13 cellular contexts compared by ENCODE assay signal in the genomic region with DNA sequence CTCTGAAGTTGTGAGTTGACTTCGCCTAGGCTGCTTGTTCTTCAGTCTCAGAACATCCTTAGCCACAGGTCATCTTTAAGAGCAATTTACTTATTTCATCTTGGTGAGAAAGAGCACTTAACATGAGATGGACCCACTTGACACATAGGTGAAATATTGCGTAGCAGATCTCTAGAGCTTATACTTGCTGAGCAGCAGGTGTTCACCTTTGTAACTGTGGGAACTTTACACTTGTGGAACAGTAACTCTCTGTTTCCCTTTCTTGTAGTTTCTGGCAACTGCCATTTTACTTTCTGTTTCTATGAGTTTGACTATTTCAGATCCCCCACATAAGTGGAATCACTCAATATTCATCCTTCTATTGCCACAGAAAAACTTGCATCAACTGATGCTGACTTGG.
DNase-seq lines count a peak whose midpoint lies in the region; ATAC-seq, FAIRE-seq and TF ChIP-seq lines count a peak whose summit lies in the region.
"Had no signal": no experiment of that assay in that cellular context is flagged by ENCODE, and none has a peak within 500 bp of the region (broad histone marks: within the 10 kb centered on the region; RNA-seq: fewer than 3 reads in every experiment).

No MANE protein-coding gene starts in this region.

- H3K27me3 ChIP-seq in osteoblast (ENCODE audit: insufficient read depth, low read length): no peaks in the 10 kb centered on the region

- peak; percentile 94 for ATAC-seq in HG02623 (IDR thresholded peaks at IDR 0.05; ENCODE audit: unreplicated experiment)
- peak; percentile 93 for ATAC-seq in HG03432 (IDR thresholded peaks at IDR 0.05; ENCODE audit: unreplicated experiment)
- ATAC-seq: gastroesophageal sphincter had no signal

- no peaks in the 10 kb centered on the region for H3K36me3 ChIP-seq in osteoblast (ENCODE audit: insufficient read depth, low read length)
- H3K36me3 ChIP-seq: gastroesophageal sphincter had no signal

- CTCF ChIA-PET in GM10248 (lab: Yijun Ruan, JAX): interaction anchor here (0.6 to 2.1 kb wide), 6 partner anchors 7 to 170 kb away, joined by 3 to 7 read pairs (median 3); no protein-coding TSS in a partner anchor

- POLR2A ChIA-PET in GM10248 (lab: Yijun Ruan, JAX): no interaction called here

- H3K4me1 ChIP-seq in osteoblast (ENCODE audit: insufficient read depth, low read length): no peaks in the 10 kb centered on the region
- H3K4me1 ChIP-seq: gastroesophageal sphincter had no signal

- H3K27ac ChIP-seq in osteoblast (ENCODE audit: low read depth, low read length): no peak overlapping the region
- H3K27ac ChIP-seq: gastroesophageal sphincter had no signal

- peak; percentile 97 for FAIRE-seq in GM19239 (lab: Jason Lieb, UNC)
- FAIRE-seq: colon, urothelium cell line had no signal

- no peak overlapping the region for H3K4me3 ChIP-seq in osteoblast (ENCODE audit: insufficient read depth, low read length)
- H3K4me3 ChIP-seq: gastroesophageal sphincter, lung had no signal

- no peak overlapping the region for H2AFZ ChIP-seq in osteoblast (ENCODE audit: low read length)

- TF ChIP-seq CTCF in GM10248 (IDR thresholded peaks at IDR 0.05; ENCODE audit: control extremely low read depth, extremely low read depth, low read depth, missing control alignments) (no peak), osteoblast (IDR thresholded peaks at IDR 0.05; ENCODE audit: extremely low read depth, low read depth, low read length) (no peak)

- H3K9me3 ChIP-seq in osteoblast (ENCODE audit: low read depth, low read length): no peaks in the 10 kb centered on the region
- H3K9me3 ChIP-seq: gastroesophageal sphincter had no signal

- no peak overlapping the region for H3K4me2 ChIP-seq in osteoblast (ENCODE audit: insufficient read depth, low read length)

- H3K79me2 ChIP-seq in osteoblast (ENCODE audit: insufficient read depth, low read length): no peaks in the 10 kb centered on the region

- H4K20me1 ChIP-seq in osteoblast (ENCODE audit: insufficient read depth, low read length): no peaks in the 10 kb centered on the region

- DNase-seq in GM10248 (ENCODE audit: extremely low spot score): peak; percentile 58
- peak; percentile 36 for DNase-seq in GM19239 (ENCODE audit: insufficient read length, low spot score)
- DNase-seq in osteoblast (ENCODE audit: insufficient read length, low spot score, missing footprints): no peak
- DNase-seq in epidermal melanocyte (ENCODE audit: insufficient read length, low spot score): no peak
- DNase-seq in DMS 273 (lab: John Stamatoyannopoulos, UW; ENCODE audit: unreplicated experiment): no peak
- DNase-seq in EL: no peak
- DNase-seq: activated naive CD4-positive, alpha-beta T cell treated with Interleukin-2 at 50 U/mL for 16 hours had no signal

Comparison
In these comparisons a context has a peak if more than half of its experiments do, and no peak if none do; other contexts are left out.
1. DNase-seq: peak in GM10248 (single experiment) and GM19239 (single experiment); none in osteoblast (single experiment), epidermal melanocyte (single experiment), DMS 273 (single experiment) and EL (single experiment).